Comparison of ENCODE assay signal across 8 cellular contexts in the genomic region with DNA sequence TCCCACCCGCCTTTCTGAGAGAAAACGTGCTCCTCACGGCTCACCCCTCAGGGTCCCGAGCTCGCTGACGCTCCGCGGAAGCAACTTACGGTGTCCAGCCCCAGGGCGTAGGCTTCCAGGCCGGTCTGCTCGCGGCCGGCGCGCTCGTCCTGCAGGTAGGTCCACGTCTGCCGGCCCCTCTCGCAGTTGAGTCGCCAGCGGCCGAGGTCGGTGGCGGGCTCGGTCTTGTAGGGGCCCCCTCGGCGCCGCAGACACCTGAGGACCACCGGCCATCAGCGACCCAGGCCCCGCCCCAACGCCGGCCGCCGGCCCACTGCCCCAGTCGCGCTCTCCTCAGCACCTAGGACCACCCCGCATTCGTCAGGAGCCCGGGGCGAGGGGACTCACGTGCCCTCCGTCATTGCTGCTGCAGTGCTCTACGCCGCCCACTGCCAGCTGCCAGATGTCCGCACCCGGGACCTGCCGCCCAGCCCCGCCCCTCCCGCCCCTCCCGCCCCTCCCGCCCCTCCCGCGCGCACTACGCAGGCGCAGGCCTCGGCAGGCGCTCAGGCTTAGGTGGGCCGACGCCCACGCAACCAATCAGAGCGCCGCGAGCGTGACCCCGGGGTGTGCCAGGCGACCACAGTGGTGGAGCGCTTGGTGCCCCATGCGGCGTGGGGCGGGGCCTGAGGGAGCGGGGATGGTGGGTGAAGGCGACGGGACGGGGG. TPM values are rescaled to one million over a fixed set of nuclear protein-coding genes. Genes with fewer than 3 reads are reported as not detected.
DNase-seq lines count a peak whose midpoint lies in the region; ATAC-seq, FAIRE-seq and TF ChIP-seq lines count a peak whose summit lies in the region.

LSS (minus strand) TSS at position 430 of the 707 bp plus-strand sequence; CDS start at position 401, 29 bp downstream.

- peak within 1 kb of the TSS; percentile 23 to 70 for H3K9ac ChIP-seq in kidney (ENCODE audit: low read length in 2 of 2)

- FAIRE-seq in kidney (lab: Jason Lieb, UNC) = no peak

- TF ChIP-seq CTCF in kidney (IDR thresholded peaks at IDR 0.05; ENCODE audit: borderline replicate concordance, extremely low read depth, insufficient read depth) = no peak

- peak within 1 kb of the TSS; percentile 75 to 78 for H3K27ac ChIP-seq in kidney (ENCODE audit: low read depth in 2 of 2, low read length in 2 of 2)

- intact Hi-C loops in kidney (cut with DNase I) = no loop called here

- no peaks in the 10 kb centered on the region for H3K9me3 ChIP-seq in kidney (ENCODE audit: control insufficient read depth in 1 of 2, low read length in 2 of 2)

- peaks cover 0 to 8% of the 10 kb centered on the region in 2 donors for H3K36me3 ChIP-seq in kidney (ENCODE audit: control insufficient read depth in 1 of 2, insufficient read depth in 2 of 2, low read length in 2 of 2)

- DNase-seq in AG20443 (ENCODE audit: low spot score) = peak; percentile 99
- DNase-seq in GM19238 (ENCODE audit: insufficient read length, low spot score) = peak; percentile 99
- DNase-seq in NCI-H510A treated with DMSO at 0.1 percent for 48 hours (lab: John Stamatoyannopoulos, UW) = peak; percentile 86
- DNase-seq in activated CD4-positive, alpha-beta T cell treated with anti-CD3 and anti-CD28 coated beads for 24 hours (ENCODE audit: low read depth in 2 of 2) = peak; percentile 94
- DNase-seq in cerebellum (ENCODE audit: low spot score) = peak; percentile 97
- DNase-seq in kidney = peak; percentile 100
- DNase-seq in stimulated activated CD4-positive, alpha-beta T cell treated with anti-CD3 and anti-CD28 coated beads, Interleukin-15, amount 100 ng/mL, for 1 hour (ENCODE audit: low read depth in 1 of 2, low spot score in 1 of 2) = peak; percentile 93 to 96

- ATAC-seq in HG03439 (IDR thresholded peaks at IDR 0.05; ENCODE audit: unreplicated experiment) = peak; percentile 85

- H3K4me3 ChIP-seq in kidney (ENCODE audit: low read length in 2 of 2) = peak within 1 kb of the TSS; percentile 56 to 66

- H3K4me1 ChIP-seq in kidney (ENCODE audit: control insufficient read depth in 1 of 2, insufficient read depth in 1 of 2, low read depth in 1 of 2, low read length in 2 of 2) = peaks cover 7 to 11% of the 10 kb centered on the region in 2 donors

RNA-seq across cellular contexts. Expression of gene LSS, which starts in this region (rescaled TPM):
- total RNA-seq in cerebellum = 64.2 TPM
- 24.6 TPM for total RNA-seq in kidney
- 15.8 TPM for polyA plus RNA-seq in kidney (ENCODE audit: insufficient read depth, low read depth, low replicate concordance)

Comparison
In these comparisons a context has a peak if more than half of its experiments do, and no peak if none do; other contexts are left out.
1. Peak in every context shown above with its lines: DNase-seq, ATAC-seq, H3K4me3 ChIP-seq and H3K27ac ChIP-seq.